ENCODE assay signal across 8 cellular contexts in genomic region chr2:231364961-231365810, GRCh38. TPM values are rescaled to one million over a fixed set of nuclear protein-coding genes. Genes with fewer than 3 reads are reported as not detected.
DNase-seq lines count a peak whose midpoint lies in the region; ATAC-seq and TF ChIP-seq lines count a peak whose summit lies in the region.

No MANE protein-coding gene starts in this region.

- intact Hi-C loops in breast epithelium (cut with DNase I; ENCODE audit: low total_unique reads) = loop anchor here (5.0 kb wide), 1 partner anchor 1517 kb away; no protein-coding TSS in a partner anchor
- intact Hi-C loops in left colon (cut with DNase I, micrococcal nuclease) = no loop called here

- H3K4me3 ChIP-seq in breast epithelium = peak overlapping the region in 2 of 3 donors; percentile 18 to 28

- DNase-seq in C1 segment of cervical spinal cord (lab: John Stamatoyannopoulos, UW) (peak in 8 of 14 donors; percentile 38 to 84 (median 70)), NCI-H1048 (lab: John Stamatoyannopoulos, UW) (peak; percentile 49), breast epithelium (ENCODE audit: low spot score in 2 of 2) (peak in 1 of 2 donors; percentile 60), left colon (peak; percentile 43 to 75), GM10266 (ENCODE audit: extremely low spot score) (no peak), HEK293T (ENCODE audit: extremely low spot score) (no peak), T-helper 2 cell (no peak)
- DNase-seq in activated CD8-positive, alpha-beta memory T cell treated with anti-CD3 and anti-CD28 coated beads, Interleukin-2, amount 50 U/mL, for 4 hours = no peak

- POLR2A ChIA-PET in HEK293T (lab: Yijun Ruan, JAX) = no interaction called here

- no peaks in the 10 kb centered on the region for H3K4me1 ChIP-seq in breast epithelium

- H3K9me3 ChIP-seq in breast epithelium = no peaks in the 10 kb centered on the region

- peak overlapping the region; percentile 59 to 70 for H3K27ac ChIP-seq in breast epithelium

- no peak for TF ChIP-seq CTCF in breast epithelium (IDR thresholded peaks at IDR 0.05)
- no peak for TF ChIP-seq CTCF in GM10266 (IDR thresholded peaks at IDR 0.05; ENCODE audit: control insufficient read depth, insufficient read depth, low read depth, missing control alignments)

- CTCF ChIA-PET in HEK293T (lab: Yijun Ruan, JAX) = interaction anchor here (0.6 kb wide), 1 partner anchor 541 kb away, joined by 3 read pairs; no protein-coding TSS in a partner anchor

- TF ChIP-seq POLR2A in breast epithelium (IDR thresholded peaks at IDR 0.05) = no peak

- no peaks in the 10 kb centered on the region for H3K36me3 ChIP-seq in breast epithelium

- H3K27me3 ChIP-seq in breast epithelium = no peaks in the 10 kb centered on the region

- ATAC-seq in left colon = peak; percentile 94

TF ChIP-seq in HEK293T, 16 proteins besides CTCF, POLR2A, EP300 and RAD21:
- TF ChIP-seq ELF4 (IDR thresholded peaks at IDR 0.05) (no peak), FOXM1 (IDR thresholded peaks at IDR 0.05; ENCODE audit: borderline replicate concordance) (no peak), FOXA1 (IDR thresholded peaks at IDR 0.05) (no peak), TARDBP (IDR thresholded peaks at IDR 0.05) (no peak), NFRKB (IDR thresholded peaks at IDR 0.05) (no peak), PKNOX1 (IDR thresholded peaks at IDR 0.05) (no peak), BHLHE40 (IDR thresholded peaks at IDR 0.05; ENCODE audit: borderline replicate concordance) (no peak), SUZ12 (IDR thresholded peaks at IDR 0.05) (no peak), ZNF384 (IDR thresholded peaks at IDR 0.05) (no peak), HDGF (IDR thresholded peaks at IDR 0.05; ENCODE audit: borderline replicate concordance) (no peak), L3MBTL2 (conservative IDR thresholded peaks at IDR 0.05) (no peak), LEF1 (IDR thresholded peaks at IDR 0.05; ENCODE audit: borderline replicate concordance) (no peak)

RNA-seq across cellular contexts. Expression of gene B3GNT7, which starts 30.3 kb away (rescaled TPM):
- total RNA-seq in breast epithelium (1 to 10 TPM; 1.3 to 5.3 (median 2.3) TPM), left colon (100 to 1,000 TPM; 110 to 461 TPM)

Comparison
In these comparisons a context has a peak if more than half of its experiments do, and no peak if none do; other contexts are left out.
1. DNase-seq: peak in C1 segment of cervical spinal cord (8 of 14), NCI-H1048 (single experiment) and left colon (2 of 2); none in GM10266 (single experiment), activated CD8-positive, alpha-beta memory T cell treated with anti-CD3 and anti-CD28 coated beads, Interleukin-2, amount 50 U/mL, for 4 hours (single experiment), HEK293T (single experiment) and T-helper 2 cell (0 of 5).
2. RNA of gene B3GNT7, which starts 30.3 kb away (total RNA-seq): 110 to 461 TPM in left colon; 1.3 to 5.3 TPM in breast epithelium; every median in the first group is over 10 times any median in the second.